Comparison of ENCODE assay signal across 11 cellular contexts in genomic region chr15:60006808-60007346, GRCh38. TPM values are rescaled to one million over a fixed set of nuclear protein-coding genes. Genes with fewer than 3 reads are reported as not detected.
DNase-seq lines count a peak whose midpoint lies in the region; ATAC-seq and TF ChIP-seq lines count a peak whose summit lies in the region.
"Had no signal": no experiment of that assay in that cellular context is flagged by ENCODE, and none has a peak within 500 bp of the region (broad histone marks: within the 10 kb centered on the region; RNA-seq: fewer than 3 reads in every experiment).

No MANE protein-coding gene starts in this region.

- ATAC-seq in activated CD8-positive, alpha-beta memory T cell treated with anti-CD3 and anti-CD28 coated beads, Interleukin-2, amount 10 ng/mL, durations not matched to agents 7 days and 5 days, result no peak
- ATAC-seq in activated CD8-positive, alpha-beta T cell treated with anti-CD3 and anti-CD28 coated beads for 36 hours, result no peak
- ATAC-seq in GM21528 (IDR thresholded peaks at IDR 0.05; ENCODE audit: low FRiP score, unreplicated experiment), result no peak
- no peak for ATAC-seq in HG03135 (IDR thresholded peaks at IDR 0.05; ENCODE audit: unreplicated experiment)

- peak overlapping the region; percentile 54 for H3K4me3 ChIP-seq in suprapubic skin

- TF ChIP-seq CTCF in activated CD8-positive, alpha-beta T cell treated with anti-CD3 and anti-CD28 coated beads for 36 hours (IDR thresholded peaks at IDR 0.05), result no peak
- no peak for TF ChIP-seq CTCF in suprapubic skin (IDR thresholded peaks at IDR 0.05)

- TF ChIP-seq POLR2A in suprapubic skin (IDR thresholded peaks at IDR 0.05), result no peak

- DNase-seq in activated CD8-positive, alpha-beta memory T cell treated with anti-CD3 and anti-CD28 coated beads, Interleukin-2, amount 10 ng/mL, durations not matched to agents 7 days and 5 days, result no peak
- no peak for DNase-seq in activated CD8-positive, alpha-beta memory T cell treated with anti-CD3 and anti-CD28 coated beads for 24 hours
- no peak for DNase-seq in activated CD8-positive, alpha-beta T cell treated with anti-CD3 and anti-CD28 coated beads for 36 hours
- DNase-seq in immature natural killer cell (no peak), suprapubic skin (ENCODE audit: low spot score in 2 of 2) (no peak), dermis blood vessel endothelial cell (no peak)
- DNase-seq: BE2C had no signal

- H3K9me3 Mint-ChIP-seq in activated CD8-positive, alpha-beta memory T cell treated with anti-CD3 and anti-CD28 coated beads, Interleukin-2, amount 10 ng/mL, durations not matched to agents 7 days and 5 days (ENCODE audit: low read depth), result no peaks in the 10 kb centered on the region
- H3K9me3 Mint-ChIP-seq in activated CD8-positive, alpha-beta T cell treated with anti-CD3 and anti-CD28 coated beads for 36 hours, result peaks cover 3% of the 10 kb centered on the region
- H3K9me3 Mint-ChIP-seq in immature natural killer cell, result peaks cover 0 to 8% (median under 1%) of the 10 kb centered on the region in 6 donors

- CTCF ChIA-PET in activated CD8-positive, alpha-beta memory T cell treated with anti-CD3 and anti-CD28 coated beads, Interleukin-2, amount 10 ng/mL, durations not matched to agents 7 days and 5 days (lab: Charles Lee), result interaction anchor here (0.8 to 4.6 kb wide), 5 partner anchors 11 to 147 kb away, joined by 4 to 45 read pairs (median 6); no protein-coding TSS in a partner anchor
- CTCF ChIA-PET in activated CD8-positive, alpha-beta T cell treated with anti-CD3 and anti-CD28 coated beads for 36 hours (lab: Charles Lee), result interaction anchor here (1.1 to 1.7 kb wide), 3 partner anchors 12 to 89 kb away, joined by 3 to 4 read pairs (median 4); no protein-coding TSS in a partner anchor

- H3K4me1 Mint-ChIP-seq in activated CD8-positive, alpha-beta memory T cell treated with anti-CD3 and anti-CD28 coated beads, Interleukin-2, amount 10 ng/mL, durations not matched to agents 7 days and 5 days, result peaks cover 35% of the 10 kb centered on the region
- H3K4me1 Mint-ChIP-seq in activated CD8-positive, alpha-beta T cell treated with anti-CD3 and anti-CD28 coated beads for 36 hours (ENCODE audit: low read depth), result peaks cover 29% of the 10 kb centered on the region
- H3K4me1 Mint-ChIP-seq in immature natural killer cell, result peaks cover 36 to 37% of the 10 kb centered on the region in 2 donors

- no peaks in the 10 kb centered on the region for H3K36me3 ChIP-seq in suprapubic skin
- H3K36me3 ChIP-seq: BE2C, tibial artery had no signal

- intact Hi-C loops in activated CD8-positive, alpha-beta T cell treated with anti-CD3 and anti-CD28 coated beads for 36 hours (cut with micrococcal nuclease), result loop anchor here (5.0 kb wide), 1 partner anchor 120 kb away; no protein-coding TSS in a partner anchor

- no peaks in the 10 kb centered on the region for H3K9me3 ChIP-seq in suprapubic skin
- H3K9me3 ChIP-seq: BE2C, tibial artery had no signal

- no peak for TF ChIP-seq EP300 in suprapubic skin (IDR thresholded peaks at IDR 0.05)

- 19% methylated on average over 6 of the region's 6 CpGs for whole genome bisulfite sequencing in suprapubic skin

- peak overlapping the region; percentile 94 for H3K4me3 Mint-ChIP-seq in activated CD8-positive, alpha-beta memory T cell treated with anti-CD3 and anti-CD28 coated beads, Interleukin-2, amount 10 ng/mL, durations not matched to agents 7 days and 5 days
- H3K4me3 Mint-ChIP-seq in activated CD8-positive, alpha-beta T cell treated with anti-CD3 and anti-CD28 coated beads for 36 hours, result peak overlapping the region; percentile 79
- peak overlapping the region; percentile 84 to 98 (median 92) for H3K4me3 Mint-ChIP-seq in immature natural killer cell

- POLR2A ChIA-PET in activated CD8-positive, alpha-beta T cell treated with anti-CD3 and anti-CD28 coated beads for 36 hours (lab: Charles Lee), result interaction anchor here (0.6 kb wide), 1 partner anchor 61 kb away, joined by 3 read pairs; no protein-coding TSS in a partner anchor

- H3K4me1 ChIP-seq in suprapubic skin, result peaks cover 34% of the 10 kb centered on the region
- H3K4me1 ChIP-seq: BE2C had no signal

- H3K27ac ChIP-seq in suprapubic skin, result no peak overlapping the region
- H3K27ac ChIP-seq: tibial artery had no signal

- H3K27me3 ChIP-seq in suprapubic skin, result peaks cover 100% of the 10 kb centered on the region

- H3K36me3 Mint-ChIP-seq in activated CD8-positive, alpha-beta memory T cell treated with anti-CD3 and anti-CD28 coated beads, Interleukin-2, amount 10 ng/mL, durations not matched to agents 7 days and 5 days, result peaks cover 16% of the 10 kb centered on the region
- H3K36me3 Mint-ChIP-seq in activated CD8-positive, alpha-beta T cell treated with anti-CD3 and anti-CD28 coated beads for 36 hours (ENCODE audit: low read depth), result peaks cover 6% of the 10 kb centered on the region
- peaks cover 0 to 4% (median 0%) of the 10 kb centered on the region in 3 donors for H3K36me3 Mint-ChIP-seq in immature natural killer cell

- H3K27ac Mint-ChIP-seq in activated CD8-positive, alpha-beta memory T cell treated with anti-CD3 and anti-CD28 coated beads, Interleukin-2, amount 10 ng/mL, durations not matched to agents 7 days and 5 days, result peak overlapping the region; percentile 94
- H3K27ac Mint-ChIP-seq in activated CD8-positive, alpha-beta T cell treated with anti-CD3 and anti-CD28 coated beads for 36 hours, result no peak overlapping the region
- peak overlapping the region in 4 of 6 donors; percentile 4 to 76 (median 54) for H3K27ac Mint-ChIP-seq in immature natural killer cell

- peaks cover 79% of the 10 kb centered on the region for H3K27me3 Mint-ChIP-seq in activated CD8-positive, alpha-beta memory T cell treated with anti-CD3 and anti-CD28 coated beads, Interleukin-2, amount 10 ng/mL, durations not matched to agents 7 days and 5 days
- peaks cover 83% of the 10 kb centered on the region for H3K27me3 Mint-ChIP-seq in activated CD8-positive, alpha-beta T cell treated with anti-CD3 and anti-CD28 coated beads for 36 hours
- H3K27me3 Mint-ChIP-seq in immature natural killer cell (ENCODE audit: low read depth in 3 of 3), result peaks cover 47 to 69% (median 69%) of the 10 kb centered on the region in 3 donors

RNA-seq across cellular contexts. Expression of gene FOXB1, which starts 2.8 kb away (rescaled TPM):
- total RNA-seq in activated CD8-positive, alpha-beta memory T cell treated with anti-CD3 and anti-CD28 coated beads, Interleukin-2, amount 10 ng/mL, durations not matched to agents 7 days and 5 days, result 1 to 10 TPM; 1.2 to 2.8 TPM
- under 1 TPM; 0.13 to 0.36 TPM for total RNA-seq in activated CD8-positive, alpha-beta T cell treated with anti-CD3 and anti-CD28 coated beads for 36 hours
- under 1 TPM in 1 of 3 donors, not detected in 2; 0.07 TPM for polyA plus RNA-seq in immature natural killer cell
- not detected for total RNA-seq in suprapubic skin
- total RNA-seq in dermis blood vessel endothelial cell, result not detected in 2 replicates
- total RNA-seq: lung had no signal
